ENCODE assay signal across 9 cellular contexts in the genomic region with DNA sequence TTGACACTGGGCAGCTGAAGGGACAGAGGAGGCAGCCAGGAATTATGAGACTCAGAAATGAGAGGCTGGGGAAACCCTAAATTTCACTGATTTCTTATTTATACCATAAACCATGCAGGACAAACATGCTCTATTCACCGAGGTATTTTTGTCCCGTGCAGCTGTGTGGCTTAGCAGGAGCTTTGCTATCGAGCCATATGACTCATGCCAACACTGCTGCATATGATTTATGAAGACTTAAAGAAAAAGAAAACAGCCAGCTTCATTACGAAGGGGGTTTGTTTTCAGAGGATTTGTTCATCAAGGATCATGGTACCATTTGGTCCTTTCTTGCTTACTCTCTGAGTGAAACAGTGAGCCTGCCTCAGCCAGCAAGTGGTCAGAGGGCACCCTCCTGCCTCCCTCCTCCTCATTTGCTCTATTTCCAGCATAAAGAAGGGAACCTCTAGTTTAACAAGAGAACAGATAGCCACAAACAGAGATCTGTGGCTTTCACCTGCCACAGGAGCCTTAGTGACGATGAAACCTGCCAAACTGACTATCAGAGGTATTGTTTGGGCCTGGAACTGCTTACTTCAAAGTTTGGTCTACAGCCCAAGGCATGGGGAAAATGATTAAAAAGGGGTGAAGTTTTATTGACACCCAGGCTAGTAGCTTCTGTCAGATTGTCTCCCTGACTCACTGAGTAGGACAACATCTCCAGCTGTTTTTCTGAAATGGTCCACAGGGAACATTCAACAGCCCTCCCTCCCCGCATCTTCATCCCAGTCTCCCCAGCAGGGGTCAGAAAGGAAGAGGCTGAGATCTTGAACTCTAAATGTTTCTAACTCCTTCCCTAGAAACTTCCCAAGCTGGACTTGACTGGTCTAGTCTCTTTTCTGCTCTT.
DNase-seq lines count a peak whose midpoint lies in the region; ATAC-seq, FAIRE-seq and TF ChIP-seq lines count a peak whose summit lies in the region.
"Had no signal": no experiment of that assay in that cellular context is flagged by ENCODE, and none has a peak within 500 bp of the region (broad histone marks: within the 10 kb centered on the region; RNA-seq: fewer than 3 reads in every experiment).

No MANE protein-coding gene starts in this region.

- H3K9ac ChIP-seq in keratinocyte (ENCODE audit: control insufficient read depth, extremely low read depth, insufficient read depth, low read length) = no peak overlapping the region

- H3K27ac ChIP-seq in AG04450 (ENCODE audit: low read depth, low read length) (peak overlapping the region; percentile 78), keratinocyte (ENCODE audit: control insufficient read depth, insufficient read depth, low read length) (no peak overlapping the region)
- H3K27ac ChIP-seq: gastroesophageal sphincter had no signal

- no peak for TF ChIP-seq POLR2A in GM12891 (IDR thresholded peaks at IDR 0.05; ENCODE audit: low read depth, low read length)

- H4K20me1 ChIP-seq in keratinocyte (ENCODE audit: control insufficient read depth, extremely low read depth, insufficient read depth, low read length) = no peaks in the 10 kb centered on the region

- H3K36me3 Mint-ChIP-seq in activated naive CD8-positive, alpha-beta T cell = no peaks in the 10 kb centered on the region

- no peaks in the 10 kb centered on the region for H3K36me3 ChIP-seq in keratinocyte (ENCODE audit: control insufficient read depth in 2 of 2, extremely low read depth in 1 of 2, insufficient read depth in 2 of 2, low read length in 2 of 2)
- H3K36me3 ChIP-seq: gastroesophageal sphincter had no signal

- H3K4me1 Mint-ChIP-seq in activated naive CD8-positive, alpha-beta T cell (ENCODE audit: low read depth) = peaks cover 29% of the 10 kb centered on the region

- peak overlapping the region; percentile 16 for H3K4me2 ChIP-seq in keratinocyte (ENCODE audit: control insufficient read depth, extremely low read depth, insufficient read depth, low read depth, low read length)

- H3K79me2 ChIP-seq in keratinocyte (ENCODE audit: control insufficient read depth, insufficient read depth, low read length) = no peaks in the 10 kb centered on the region

- peak overlapping the region; percentile 12; the same call in 1 of the 2 replicates for H3K4me3 ChIP-seq in AG04450 (ENCODE audit: low read depth, low read length)
- no peak overlapping the region for H3K4me3 ChIP-seq in keratinocyte (ENCODE audit: control insufficient read depth in 2 of 3, extremely low read depth in 1 of 3, insufficient read depth in 2 of 3, low read depth in 1 of 3, low read length in 3 of 3)
- H3K4me3 ChIP-seq: gastroesophageal sphincter had no signal

- no peaks in the 10 kb centered on the region for H3K9me3 Mint-ChIP-seq in activated naive CD8-positive, alpha-beta T cell (ENCODE audit: low read depth)

- peaks cover 2% of the 10 kb centered on the region for H3K27me3 Mint-ChIP-seq in activated naive CD8-positive, alpha-beta T cell

- no peak overlapping the region for H2AFZ ChIP-seq in keratinocyte (ENCODE audit: control insufficient read depth, low read length)

- FAIRE-seq in keratinocyte (lab: Jason Lieb, UNC) = peak; percentile 78
- no peak for FAIRE-seq in GM12891 (lab: Jason Lieb, UNC)

- ATAC-seq in omental fat pad (ENCODE audit: low FRiP score) = no peak
- ATAC-seq in GM18867 (IDR thresholded peaks at IDR 0.05; ENCODE audit: unreplicated experiment) = no peak
- ATAC-seq: gastroesophageal sphincter had no signal

- peak overlapping the region; percentile 83 for H3K27ac Mint-ChIP-seq in activated naive CD8-positive, alpha-beta T cell

- POLR2A ChIA-PET in AG04450 (lab: Yijun Ruan, JAX) = interaction anchor here (0.9 kb wide), 1 partner anchor 287 kb away, joined by 3 read pairs; no protein-coding TSS in a partner anchor

- no peaks in the 10 kb centered on the region for H3K9me3 ChIP-seq in AG04450 (ENCODE audit: control insufficient read depth, insufficient read depth, low read length)
- H3K9me3 ChIP-seq in keratinocyte (ENCODE audit: control insufficient read depth, low read depth, low read length) = no peaks in the 10 kb centered on the region
- H3K9me3 ChIP-seq: gastroesophageal sphincter had no signal

- H3K9me1 ChIP-seq in keratinocyte (ENCODE audit: control insufficient read depth, extremely low read depth, insufficient read depth, low read length) = no peaks in the 10 kb centered on the region

- dilution Hi-C loops in keratinocyte (cut with MboI; ENCODE audit: extremely low pct_ligation_motif_present, low sequenced_read_pairs) = no loop called here

- DNase-seq in AG04450 (ENCODE audit: low read depth, low spot score) (peak; percentile 61), HT1080 (ENCODE audit: low read depth) (peak; percentile 71), keratinocyte (ENCODE audit: low read depth, low spot score) (no peak), omental fat pad (ENCODE audit: low spot score) (no peak), AML-193 (lab: John Stamatoyannopoulos, UW) (no peak), GM12891 (ENCODE audit: insufficient read length, low spot score) (no peak)

- H3K27me3 ChIP-seq in AG04450 (ENCODE audit: control insufficient read depth, insufficient read depth, low read length) (no peaks in the 10 kb centered on the region), keratinocyte (ENCODE audit: control insufficient read depth, extremely low read depth, insufficient read depth, low read length) (no peaks in the 10 kb centered on the region)
- H3K27me3 ChIP-seq: gastroesophageal sphincter had no signal

- H3K4me3 Mint-ChIP-seq in activated naive CD8-positive, alpha-beta T cell = peak overlapping the region; percentile 46

- CTCF ChIA-PET in AG04450 (lab: Charles Lee) = interaction anchor here (2.7 kb wide), 1 partner anchor 20 kb away, joined by 9 read pairs; no protein-coding TSS in a partner anchor

- H3K4me1 ChIP-seq in keratinocyte (ENCODE audit: control insufficient read depth, extremely low read depth, insufficient read depth, low read length) = peaks cover 14% of the 10 kb centered on the region

- TF ChIP-seq CTCF in AG04450 (IDR thresholded peaks at IDR 0.05; ENCODE audit: low read depth, low read length) (peak; percentile 26), keratinocyte (optimal IDR thresholded peaks at IDR 0.05 in 1 of 3, IDR thresholded peaks at IDR 0.05 in 1 of 3, conservative IDR thresholded peaks at IDR 0.05 in 1 of 3; ENCODE audit: extremely low read depth in 1 of 3, insufficient read depth in 2 of 3, low read length in 3 of 3) (no peak), omental fat pad (IDR thresholded peaks at IDR 0.05) (no peak)

TF ChIP-seq in GM12891, 5 proteins besides CTCF, POLR2A, EP300 and RAD21:
- TF ChIP-seq PAX5 (IDR thresholded peaks at IDR 0.05; ENCODE audit: insufficient read depth, low read length, severe bottlenecking) (no peak), SPI1 (IDR thresholded peaks at IDR 0.05; ENCODE audit: low read depth, low read length) (no peak), POU2F2 (IDR thresholded peaks at IDR 0.05; ENCODE audit: low read depth, low read length) (no peak), TAF1 (IDR thresholded peaks at IDR 0.05; ENCODE audit: low read depth, low read length) (no peak), POLR2AphosphoS5 (IDR thresholded peaks at IDR 0.05; ENCODE audit: low read depth, low read length) (no peak)

Comparison
In these comparisons a context has a peak if more than half of its experiments do, and no peak if none do; other contexts are left out.
1. DNase-seq: peak in AG04450 (single experiment) and HT1080 (single experiment); none in keratinocyte (single experiment), omental fat pad (single experiment), AML-193 (0 of 2) and GM12891 (single experiment).